Comparison of ENCODE assay signal across 2 cellular contexts in the genomic region with DNA sequence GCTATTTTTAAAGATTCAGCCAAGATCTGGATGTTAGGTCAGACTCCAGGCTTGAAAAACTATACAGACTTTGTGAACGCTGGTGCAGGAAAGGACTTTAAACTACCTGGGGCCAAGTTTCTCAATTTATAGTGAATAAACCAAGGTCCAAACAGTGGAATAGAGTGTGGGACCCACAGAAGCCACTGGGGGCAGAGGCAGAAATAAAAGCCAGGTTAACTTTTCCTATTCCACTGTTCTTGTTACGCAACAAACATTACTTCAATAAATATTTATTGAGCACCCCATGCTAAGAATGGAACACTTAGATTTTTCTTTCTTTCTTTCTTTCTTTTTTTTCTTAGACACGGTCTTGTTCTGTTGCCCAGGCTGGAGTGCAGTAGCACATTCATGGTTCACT.
TF ChIP-seq lines count a peak whose summit lies in the region.

No MANE protein-coding gene starts in this region.

TF ChIP-seq in GM23338, 12 proteins besides CTCF, POLR2A, EP300 and RAD21 (continued from another document):
- TF ChIP-seq, protein P1, sequence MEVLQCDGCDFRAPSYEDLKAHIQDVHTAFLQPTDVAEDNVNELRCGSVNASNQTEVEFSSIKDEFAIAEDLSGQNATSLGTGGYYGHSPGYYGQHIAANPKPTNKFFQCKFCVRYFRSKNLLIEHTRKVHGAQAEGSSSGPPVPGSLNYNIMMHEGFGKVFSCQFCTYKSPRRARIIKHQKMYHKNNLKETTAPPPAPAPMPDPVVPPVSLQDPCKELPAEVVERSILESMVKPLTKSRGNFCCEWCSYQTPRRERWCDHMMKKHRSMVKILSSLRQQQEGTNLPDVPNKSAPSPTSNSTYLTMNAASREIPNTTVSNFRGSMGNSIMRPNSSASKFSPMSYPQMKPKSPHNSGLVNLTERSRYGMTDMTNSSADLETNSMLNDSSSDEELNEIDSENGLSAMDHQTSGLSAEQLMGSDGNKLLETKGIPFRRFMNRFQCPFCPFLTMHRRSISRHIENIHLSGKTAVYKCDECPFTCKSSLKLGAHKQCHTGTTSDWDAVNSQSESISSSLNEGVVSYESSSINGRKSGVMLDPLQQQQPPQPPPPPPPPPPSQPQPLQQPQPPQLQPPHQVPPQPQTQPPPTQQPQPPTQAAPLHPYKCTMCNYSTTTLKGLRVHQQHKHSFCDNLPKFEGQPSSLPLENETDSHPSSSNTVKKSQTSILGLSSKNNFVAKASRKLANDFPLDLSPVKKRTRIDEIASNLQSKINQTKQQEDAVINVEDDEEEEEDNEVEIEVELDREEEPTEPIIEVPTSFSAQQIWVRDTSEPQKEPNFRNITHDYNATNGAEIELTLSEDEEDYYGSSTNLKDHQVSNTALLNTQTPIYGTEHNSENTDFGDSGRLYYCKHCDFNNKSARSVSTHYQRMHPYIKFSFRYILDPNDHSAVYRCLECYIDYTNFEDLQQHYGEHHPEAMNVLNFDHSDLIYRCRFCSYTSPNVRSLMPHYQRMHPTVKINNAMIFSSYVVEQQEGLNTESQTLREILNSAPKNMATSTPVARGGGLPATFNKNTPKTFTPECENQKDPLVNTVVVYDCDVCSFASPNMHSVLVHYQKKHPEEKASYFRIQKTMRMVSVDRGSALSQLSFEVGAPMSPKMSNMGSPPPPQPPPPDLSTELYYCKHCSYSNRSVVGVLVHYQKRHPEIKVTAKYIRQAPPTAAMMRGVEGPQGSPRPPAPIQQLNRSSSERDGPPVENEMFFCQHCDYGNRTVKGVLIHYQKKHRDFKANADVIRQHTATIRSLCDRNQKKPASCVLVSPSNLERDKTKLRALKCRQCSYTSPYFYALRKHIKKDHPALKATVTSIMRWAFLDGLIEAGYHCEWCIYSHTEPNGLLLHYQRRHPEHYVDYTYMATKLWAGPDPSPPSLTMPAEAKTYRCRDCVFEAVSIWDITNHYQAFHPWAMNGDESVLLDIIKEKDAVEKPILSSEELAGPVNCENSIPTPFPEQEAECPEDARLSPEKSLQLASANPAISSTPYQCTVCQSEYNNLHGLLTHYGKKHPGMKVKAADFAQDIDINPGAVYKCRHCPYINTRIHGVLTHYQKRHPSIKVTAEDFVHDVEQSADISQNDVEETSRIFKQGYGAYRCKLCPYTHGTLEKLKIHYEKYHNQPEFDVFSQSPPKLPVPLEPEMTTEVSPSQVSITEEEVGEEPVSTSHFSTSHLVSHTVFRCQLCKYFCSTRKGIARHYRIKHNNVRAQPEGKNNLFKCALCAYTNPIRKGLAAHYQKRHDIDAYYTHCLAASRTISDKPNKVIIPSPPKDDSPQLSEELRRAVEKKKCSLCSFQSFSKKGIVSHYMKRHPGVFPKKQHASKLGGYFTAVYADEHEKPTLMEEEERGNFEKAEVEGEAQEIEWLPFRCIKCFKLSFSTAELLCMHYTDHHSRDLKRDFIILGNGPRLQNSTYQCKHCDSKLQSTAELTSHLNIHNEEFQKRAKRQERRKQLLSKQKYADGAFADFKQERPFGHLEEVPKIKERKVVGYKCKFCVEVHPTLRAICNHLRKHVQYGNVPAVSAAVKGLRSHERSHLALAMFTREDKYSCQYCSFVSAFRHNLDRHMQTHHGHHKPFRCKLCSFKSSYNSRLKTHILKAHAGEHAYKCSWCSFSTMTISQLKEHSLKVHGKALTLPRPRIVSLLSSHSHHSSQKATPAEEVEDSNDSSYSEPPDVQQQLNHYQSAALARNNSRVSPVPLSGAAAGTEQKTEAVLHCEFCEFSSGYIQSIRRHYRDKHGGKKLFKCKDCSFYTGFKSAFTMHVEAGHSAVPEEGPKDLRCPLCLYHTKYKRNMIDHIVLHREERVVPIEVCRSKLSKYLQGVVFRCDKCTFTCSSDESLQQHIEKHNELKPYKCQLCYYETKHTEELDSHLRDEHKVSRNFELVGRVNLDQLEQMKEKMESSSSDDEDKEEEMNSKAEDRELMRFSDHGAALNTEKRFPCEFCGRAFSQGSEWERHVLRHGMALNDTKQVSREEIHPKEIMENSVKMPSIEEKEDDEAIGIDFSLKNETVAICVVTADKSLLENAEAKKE (CRISPR knock-in tag; IDR thresholded peaks at IDR 0.05), result no peak
- no peak for TF ChIP-seq POLR2AphosphoS5 (IDR thresholded peaks at IDR 0.05; ENCODE audit: low read depth)
- TF ChIP-seq, protein P2, sequence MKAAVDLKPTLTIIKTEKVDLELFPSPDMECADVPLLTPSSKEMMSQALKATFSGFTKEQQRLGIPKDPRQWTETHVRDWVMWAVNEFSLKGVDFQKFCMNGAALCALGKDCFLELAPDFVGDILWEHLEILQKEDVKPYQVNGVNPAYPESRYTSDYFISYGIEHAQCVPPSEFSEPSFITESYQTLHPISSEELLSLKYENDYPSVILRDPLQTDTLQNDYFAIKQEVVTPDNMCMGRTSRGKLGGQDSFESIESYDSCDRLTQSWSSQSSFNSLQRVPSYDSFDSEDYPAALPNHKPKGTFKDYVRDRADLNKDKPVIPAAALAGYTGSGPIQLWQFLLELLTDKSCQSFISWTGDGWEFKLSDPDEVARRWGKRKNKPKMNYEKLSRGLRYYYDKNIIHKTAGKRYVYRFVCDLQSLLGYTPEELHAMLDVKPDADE (IDR thresholded peaks at IDR 0.05), result no peak

TF ChIP-seq in WTC11, 78 proteins besides CTCF, POLR2A, EP300 and RAD21 (continued from another document):
- TF ChIP-seq, protein P3, sequence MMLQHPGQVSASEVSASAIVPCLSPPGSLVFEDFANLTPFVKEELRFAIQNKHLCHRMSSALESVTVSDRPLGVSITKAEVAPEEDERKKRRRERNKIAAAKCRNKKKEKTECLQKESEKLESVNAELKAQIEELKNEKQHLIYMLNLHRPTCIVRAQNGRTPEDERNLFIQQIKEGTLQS (CRISPR knock-in tag; conservative IDR thresholded peaks at IDR 0.05), result no peak
- TF ChIP-seq ZNF121 (CRISPR knock-in tag; IDR thresholded peaks at IDR 0.05) (no peak), RELA (CRISPR knock-in tag; IDR thresholded peaks at IDR 0.05; ENCODE audit: borderline replicate concordance) (no peak), ZNF416 (CRISPR knock-in tag; IDR thresholded peaks at IDR 0.05) (no peak), ZNF317 (CRISPR knock-in tag; IDR thresholded peaks at IDR 0.05; ENCODE audit: borderline replicate concordance, low read depth) (no peak), ESRRA (CRISPR knock-in tag; IDR thresholded peaks at IDR 0.05; ENCODE audit: borderline replicate concordance) (no peak), ETV6 (CRISPR knock-in tag; IDR thresholded peaks at IDR 0.05) (no peak), TEAD1 (CRISPR knock-in tag; IDR thresholded peaks at IDR 0.05) (no peak), JAZF1 (CRISPR knock-in tag; IDR thresholded peaks at IDR 0.05) (no peak)
- TF ChIP-seq, protein P4, sequence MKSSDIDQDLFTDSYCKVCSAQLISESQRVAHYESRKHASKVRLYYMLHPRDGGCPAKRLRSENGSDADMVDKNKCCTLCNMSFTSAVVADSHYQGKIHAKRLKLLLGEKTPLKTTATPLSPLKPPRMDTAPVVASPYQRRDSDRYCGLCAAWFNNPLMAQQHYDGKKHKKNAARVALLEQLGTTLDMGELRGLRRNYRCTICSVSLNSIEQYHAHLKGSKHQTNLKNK (CRISPR knock-in tag; IDR thresholded peaks at IDR 0.05), result no peak
- TF ChIP-seq, protein P5, sequence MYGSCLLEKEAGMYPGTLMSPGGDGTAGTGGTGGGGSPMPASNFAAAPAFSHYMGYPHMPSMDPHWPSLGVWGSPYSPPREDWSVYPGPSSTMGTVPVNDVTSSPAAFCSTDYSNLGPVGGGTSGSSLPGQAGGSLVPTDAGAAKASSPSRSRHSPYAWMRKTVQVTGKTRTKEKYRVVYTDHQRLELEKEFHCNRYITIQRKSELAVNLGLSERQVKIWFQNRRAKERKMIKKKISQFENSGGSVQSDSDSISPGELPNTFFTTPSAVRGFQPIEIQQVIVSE (CRISPR knock-in tag; IDR thresholded peaks at IDR 0.05; ENCODE audit: borderline replicate concordance), result no peak
- TF ChIP-seq, protein P6, sequence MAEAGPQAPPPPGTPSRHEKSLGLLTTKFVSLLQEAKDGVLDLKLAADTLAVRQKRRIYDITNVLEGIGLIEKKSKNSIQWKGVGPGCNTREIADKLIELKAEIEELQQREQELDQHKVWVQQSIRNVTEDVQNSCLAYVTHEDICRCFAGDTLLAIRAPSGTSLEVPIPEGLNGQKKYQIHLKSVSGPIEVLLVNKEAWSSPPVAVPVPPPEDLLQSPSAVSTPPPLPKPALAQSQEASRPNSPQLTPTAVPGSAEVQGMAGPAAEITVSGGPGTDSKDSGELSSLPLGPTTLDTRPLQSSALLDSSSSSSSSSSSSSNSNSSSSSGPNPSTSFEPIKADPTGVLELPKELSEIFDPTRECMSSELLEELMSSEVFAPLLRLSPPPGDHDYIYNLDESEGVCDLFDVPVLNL (CRISPR knock-in tag; IDR thresholded peaks at IDR 0.05; ENCODE audit: borderline replicate concordance, low read depth), result no peak
- TF ChIP-seq, protein P7, sequence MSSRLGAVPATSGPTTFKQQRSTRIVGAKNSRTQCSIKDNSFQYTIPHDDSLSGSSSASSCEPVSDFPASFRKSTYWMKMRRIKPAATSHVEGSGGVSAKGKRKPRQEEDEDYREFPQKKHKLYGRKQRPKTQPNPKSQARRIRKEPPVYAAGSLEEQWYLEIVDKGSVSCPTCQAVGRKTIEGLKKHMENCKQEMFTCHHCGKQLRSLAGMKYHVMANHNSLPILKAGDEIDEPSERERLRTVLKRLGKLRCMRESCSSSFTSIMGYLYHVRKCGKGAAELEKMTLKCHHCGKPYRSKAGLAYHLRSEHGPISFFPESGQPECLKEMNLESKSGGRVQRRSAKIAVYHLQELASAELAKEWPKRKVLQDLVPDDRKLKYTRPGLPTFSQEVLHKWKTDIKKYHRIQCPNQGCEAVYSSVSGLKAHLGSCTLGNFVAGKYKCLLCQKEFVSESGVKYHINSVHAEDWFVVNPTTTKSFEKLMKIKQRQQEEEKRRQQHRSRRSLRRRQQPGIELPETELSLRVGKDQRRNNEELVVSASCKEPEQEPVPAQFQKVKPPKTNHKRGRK (CRISPR knock-in tag; IDR thresholded peaks at IDR 0.05; ENCODE audit: borderline replicate concordance), result no peak
